Comparison of ENCODE assay signal across 1 cellular context in the genomic region with DNA sequence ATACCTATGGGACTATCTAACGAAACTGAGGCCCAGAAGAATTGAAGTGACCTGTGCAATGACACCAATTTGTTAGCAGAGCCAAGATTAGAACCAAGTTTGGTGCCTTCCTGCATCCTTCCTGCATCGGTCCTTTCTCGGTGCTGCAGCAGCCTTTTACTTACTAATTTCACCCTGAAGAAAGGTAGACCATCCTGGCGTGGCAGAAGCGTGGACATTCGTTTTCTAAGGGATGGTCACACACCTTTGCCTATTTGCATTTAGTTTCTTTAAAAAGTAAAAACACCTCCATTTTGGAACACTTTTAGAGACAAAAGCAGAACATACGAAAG.
TF ChIP-seq lines count a peak whose summit lies in the region.

No MANE protein-coding gene starts in this region.

TF ChIP-seq in K562, 482 proteins besides CTCF, POLR2A, EP300 and RAD21 (continued from another document):
- TF ChIP-seq, protein P1, sequence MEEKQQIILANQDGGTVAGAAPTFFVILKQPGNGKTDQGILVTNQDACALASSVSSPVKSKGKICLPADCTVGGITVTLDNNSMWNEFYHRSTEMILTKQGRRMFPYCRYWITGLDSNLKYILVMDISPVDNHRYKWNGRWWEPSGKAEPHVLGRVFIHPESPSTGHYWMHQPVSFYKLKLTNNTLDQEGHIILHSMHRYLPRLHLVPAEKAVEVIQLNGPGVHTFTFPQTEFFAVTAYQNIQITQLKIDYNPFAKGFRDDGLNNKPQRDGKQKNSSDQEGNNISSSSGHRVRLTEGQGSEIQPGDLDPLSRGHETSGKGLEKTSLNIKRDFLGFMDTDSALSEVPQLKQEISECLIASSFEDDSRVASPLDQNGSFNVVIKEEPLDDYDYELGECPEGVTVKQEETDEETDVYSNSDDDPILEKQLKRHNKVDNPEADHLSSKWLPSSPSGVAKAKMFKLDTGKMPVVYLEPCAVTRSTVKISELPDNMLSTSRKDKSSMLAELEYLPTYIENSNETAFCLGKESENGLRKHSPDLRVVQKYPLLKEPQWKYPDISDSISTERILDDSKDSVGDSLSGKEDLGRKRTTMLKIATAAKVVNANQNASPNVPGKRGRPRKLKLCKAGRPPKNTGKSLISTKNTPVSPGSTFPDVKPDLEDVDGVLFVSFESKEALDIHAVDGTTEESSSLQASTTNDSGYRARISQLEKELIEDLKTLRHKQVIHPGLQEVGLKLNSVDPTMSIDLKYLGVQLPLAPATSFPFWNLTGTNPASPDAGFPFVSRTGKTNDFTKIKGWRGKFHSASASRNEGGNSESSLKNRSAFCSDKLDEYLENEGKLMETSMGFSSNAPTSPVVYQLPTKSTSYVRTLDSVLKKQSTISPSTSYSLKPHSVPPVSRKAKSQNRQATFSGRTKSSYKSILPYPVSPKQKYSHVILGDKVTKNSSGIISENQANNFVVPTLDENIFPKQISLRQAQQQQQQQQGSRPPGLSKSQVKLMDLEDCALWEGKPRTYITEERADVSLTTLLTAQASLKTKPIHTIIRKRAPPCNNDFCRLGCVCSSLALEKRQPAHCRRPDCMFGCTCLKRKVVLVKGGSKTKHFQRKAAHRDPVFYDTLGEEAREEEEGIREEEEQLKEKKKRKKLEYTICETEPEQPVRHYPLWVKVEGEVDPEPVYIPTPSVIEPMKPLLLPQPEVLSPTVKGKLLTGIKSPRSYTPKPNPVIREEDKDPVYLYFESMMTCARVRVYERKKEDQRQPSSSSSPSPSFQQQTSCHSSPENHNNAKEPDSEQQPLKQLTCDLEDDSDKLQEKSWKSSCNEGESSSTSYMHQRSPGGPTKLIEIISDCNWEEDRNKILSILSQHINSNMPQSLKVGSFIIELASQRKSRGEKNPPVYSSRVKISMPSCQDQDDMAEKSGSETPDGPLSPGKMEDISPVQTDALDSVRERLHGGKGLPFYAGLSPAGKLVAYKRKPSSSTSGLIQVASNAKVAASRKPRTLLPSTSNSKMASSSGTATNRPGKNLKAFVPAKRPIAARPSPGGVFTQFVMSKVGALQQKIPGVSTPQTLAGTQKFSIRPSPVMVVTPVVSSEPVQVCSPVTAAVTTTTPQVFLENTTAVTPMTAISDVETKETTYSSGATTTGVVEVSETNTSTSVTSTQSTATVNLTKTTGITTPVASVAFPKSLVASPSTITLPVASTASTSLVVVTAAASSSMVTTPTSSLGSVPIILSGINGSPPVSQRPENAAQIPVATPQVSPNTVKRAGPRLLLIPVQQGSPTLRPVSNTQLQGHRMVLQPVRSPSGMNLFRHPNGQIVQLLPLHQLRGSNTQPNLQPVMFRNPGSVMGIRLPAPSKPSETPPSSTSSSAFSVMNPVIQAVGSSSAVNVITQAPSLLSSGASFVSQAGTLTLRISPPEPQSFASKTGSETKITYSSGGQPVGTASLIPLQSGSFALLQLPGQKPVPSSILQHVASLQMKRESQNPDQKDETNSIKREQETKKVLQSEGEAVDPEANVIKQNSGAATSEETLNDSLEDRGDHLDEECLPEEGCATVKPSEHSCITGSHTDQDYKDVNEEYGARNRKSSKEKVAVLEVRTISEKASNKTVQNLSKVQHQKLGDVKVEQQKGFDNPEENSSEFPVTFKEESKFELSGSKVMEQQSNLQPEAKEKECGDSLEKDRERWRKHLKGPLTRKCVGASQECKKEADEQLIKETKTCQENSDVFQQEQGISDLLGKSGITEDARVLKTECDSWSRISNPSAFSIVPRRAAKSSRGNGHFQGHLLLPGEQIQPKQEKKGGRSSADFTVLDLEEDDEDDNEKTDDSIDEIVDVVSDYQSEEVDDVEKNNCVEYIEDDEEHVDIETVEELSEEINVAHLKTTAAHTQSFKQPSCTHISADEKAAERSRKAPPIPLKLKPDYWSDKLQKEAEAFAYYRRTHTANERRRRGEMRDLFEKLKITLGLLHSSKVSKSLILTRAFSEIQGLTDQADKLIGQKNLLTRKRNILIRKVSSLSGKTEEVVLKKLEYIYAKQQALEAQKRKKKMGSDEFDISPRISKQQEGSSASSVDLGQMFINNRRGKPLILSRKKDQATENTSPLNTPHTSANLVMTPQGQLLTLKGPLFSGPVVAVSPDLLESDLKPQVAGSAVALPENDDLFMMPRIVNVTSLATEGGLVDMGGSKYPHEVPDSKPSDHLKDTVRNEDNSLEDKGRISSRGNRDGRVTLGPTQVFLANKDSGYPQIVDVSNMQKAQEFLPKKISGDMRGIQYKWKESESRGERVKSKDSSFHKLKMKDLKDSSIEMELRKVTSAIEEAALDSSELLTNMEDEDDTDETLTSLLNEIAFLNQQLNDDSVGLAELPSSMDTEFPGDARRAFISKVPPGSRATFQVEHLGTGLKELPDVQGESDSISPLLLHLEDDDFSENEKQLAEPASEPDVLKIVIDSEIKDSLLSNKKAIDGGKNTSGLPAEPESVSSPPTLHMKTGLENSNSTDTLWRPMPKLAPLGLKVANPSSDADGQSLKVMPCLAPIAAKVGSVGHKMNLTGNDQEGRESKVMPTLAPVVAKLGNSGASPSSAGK (IDR thresholded peaks at IDR 0.05), result 0 out of 2 replicates have a peak, but pooled peaks have one; percentile 19
- no peak for TF ChIP-seq RBM22 (IDR thresholded peaks at IDR 0.05; ENCODE audit: low read depth, low read length, poor library complexity, severe bottlenecking)
- 0 out of 2 replicates have a peak, but pooled peaks have one; percentile 27 for TF ChIP-seq CHAMP1 (IDR thresholded peaks at IDR 0.05)
- peak; percentile 35; the same call in 1 of the 2 replicates for TF ChIP-seq FOXJ2 (tag; IDR thresholded peaks at IDR 0.05)
- TF ChIP-seq, protein P2, sequence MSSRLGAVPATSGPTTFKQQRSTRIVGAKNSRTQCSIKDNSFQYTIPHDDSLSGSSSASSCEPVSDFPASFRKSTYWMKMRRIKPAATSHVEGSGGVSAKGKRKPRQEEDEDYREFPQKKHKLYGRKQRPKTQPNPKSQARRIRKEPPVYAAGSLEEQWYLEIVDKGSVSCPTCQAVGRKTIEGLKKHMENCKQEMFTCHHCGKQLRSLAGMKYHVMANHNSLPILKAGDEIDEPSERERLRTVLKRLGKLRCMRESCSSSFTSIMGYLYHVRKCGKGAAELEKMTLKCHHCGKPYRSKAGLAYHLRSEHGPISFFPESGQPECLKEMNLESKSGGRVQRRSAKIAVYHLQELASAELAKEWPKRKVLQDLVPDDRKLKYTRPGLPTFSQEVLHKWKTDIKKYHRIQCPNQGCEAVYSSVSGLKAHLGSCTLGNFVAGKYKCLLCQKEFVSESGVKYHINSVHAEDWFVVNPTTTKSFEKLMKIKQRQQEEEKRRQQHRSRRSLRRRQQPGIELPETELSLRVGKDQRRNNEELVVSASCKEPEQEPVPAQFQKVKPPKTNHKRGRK (tag; IDR thresholded peaks at IDR 0.05), result peak; percentile 86; the same call in 1 of the 2 replicates
- TF ChIP-seq THRAP3 (IDR thresholded peaks at IDR 0.05; ENCODE audit: borderline replicate concordance), result 0 out of 2 replicates have a peak, but pooled peaks have one; percentile 61
- no peak for TF ChIP-seq MTF1 (CRISPR knock-in tag; IDR thresholded peaks at IDR 0.05; ENCODE audit: borderline replicate concordance)
